1 cellular context compared by ENCODE assay signal in genomic region chr11:73982990-73983763, GRCh38.
A peak's percentile ranks its signal among the peaks of the same experiment; 100 is the strongest.
TF ChIP-seq lines count a peak whose summit lies in the region.

No MANE protein-coding gene starts in this region.

TF ChIP-seq in HepG2, 621 proteins besides CTCF, POLR2A, EP300 and RAD21 (continued from another document):
- TF ChIP-seq ATF6 (CRISPR knock-in tag; conservative IDR thresholded peaks at IDR 0.05) (0 out of 2 replicates have a peak, but pooled peaks have one; percentile 56), RXRB (CRISPR knock-in tag; IDR thresholded peaks at IDR 0.05; ENCODE audit: borderline replicate concordance) (peak; percentile 60), GMEB2 (CRISPR knock-in tag; IDR thresholded peaks at IDR 0.05; ENCODE audit: low read depth) (0 out of 2 replicates have a peak, but pooled peaks have one; percentile 44), ZBTB40 (IDR thresholded peaks at IDR 0.05) (no peak), ZBTB40 (CRISPR knock-in tag; IDR thresholded peaks at IDR 0.05) (peak; percentile 79), SP4 (CRISPR knock-in tag; IDR thresholded peaks at IDR 0.05) (no peak; the same call in none of the 2 replicates), ZNF605 (CRISPR knock-in tag; IDR thresholded peaks at IDR 0.05) (peak; percentile 94), ZBTB34 (CRISPR knock-in tag; IDR thresholded peaks at IDR 0.05) (peak; percentile 87; the same call in 1 of the 2 replicates), ZNF12 (CRISPR knock-in tag; IDR thresholded peaks at IDR 0.05) (no peak), CCDC6 (CRISPR knock-in tag; IDR thresholded peaks at IDR 0.05) (peak; percentile 97), TBP (CRISPR knock-in tag; IDR thresholded peaks at IDR 0.05) (0 out of 2 replicates have a peak, but pooled peaks have one; percentile 48), SMAD1 (CRISPR knock-in tag; IDR thresholded peaks at IDR 0.05; ENCODE audit: borderline replicate concordance, low read depth) (peak; percentile 60; the same call in 1 of the 2 replicates), EEA1 (CRISPR knock-in tag; IDR thresholded peaks at IDR 0.05; ENCODE audit: borderline replicate concordance) (no peak), FOXP4 (CRISPR knock-in tag; IDR thresholded peaks at IDR 0.05) (peak; percentile 72), ZNF616 (CRISPR knock-in tag; IDR thresholded peaks at IDR 0.05; ENCODE audit: low read depth) (peak; percentile 93), SMARCC2 (IDR thresholded peaks at IDR 0.05) (no peak), ZNF10 (CRISPR knock-in tag; IDR thresholded peaks at IDR 0.05; ENCODE audit: borderline replicate concordance, low read depth) (no peak), POLR2AphosphoS2 (IDR thresholded peaks at IDR 0.05; ENCODE audit: low read depth, low read length) (no peak), ZNF414 (CRISPR knock-in tag; IDR thresholded peaks at IDR 0.05) (peak; percentile 86), TAF1 (CRISPR knock-in tag; IDR thresholded peaks at IDR 0.05) (peak; percentile 77), ARID2 (CRISPR knock-in tag; IDR thresholded peaks at IDR 0.05; ENCODE audit: borderline replicate concordance) (peak; percentile 85; the same call in 1 of the 2 replicates), ZNF839 (CRISPR knock-in tag; IDR thresholded peaks at IDR 0.05; ENCODE audit: borderline replicate concordance) (no peak; the same call in 1 of the 2 replicates), NFIB (CRISPR knock-in tag; IDR thresholded peaks at IDR 0.05; ENCODE audit: borderline replicate concordance) (0 out of 2 replicates have a peak, but pooled peaks have one; percentile 79), ZNF276 (CRISPR knock-in tag; IDR thresholded peaks at IDR 0.05; ENCODE audit: low read depth) (peak; percentile 92), ZFYVE20 (CRISPR knock-in tag; IDR thresholded peaks at IDR 0.05; ENCODE audit: borderline replicate concordance, low read depth) (0 out of 2 replicates have a peak, but pooled peaks have one; percentile 41), ATF7 (IDR thresholded peaks at IDR 0.05) (no peak), ATF7 (CRISPR knock-in tag; IDR thresholded peaks at IDR 0.05) (peak; percentile 51; the same call in 1 of the 2 replicates), PCBP1 (IDR thresholded peaks at IDR 0.05; ENCODE audit: borderline replicate concordance, low read depth, low read length) (no peak), ZBTB7B (CRISPR knock-in tag; IDR thresholded peaks at IDR 0.05) (peak; percentile 84), ZBTB8A (CRISPR knock-in tag; IDR thresholded peaks at IDR 0.05; ENCODE audit: borderline replicate concordance, low read depth) (peak; percentile 4; the same call in 1 of the 2 replicates), ZNF724P (CRISPR knock-in tag; IDR thresholded peaks at IDR 0.05; ENCODE audit: borderline replicate concordance) (no peak; the same call in none of the 2 replicates), GPN1 (CRISPR knock-in tag; IDR thresholded peaks at IDR 0.05; ENCODE audit: borderline replicate concordance) (no peak), CEBPB (IDR thresholded peaks at IDR 0.05; ENCODE audit: borderline replicate concordance, low read depth, low read length) (no peak), CHD2 (IDR thresholded peaks at IDR 0.05; ENCODE audit: low read depth, low read length) (no peak)
